ENCODE assay signal across 24 cellular contexts in the genomic region with DNA sequence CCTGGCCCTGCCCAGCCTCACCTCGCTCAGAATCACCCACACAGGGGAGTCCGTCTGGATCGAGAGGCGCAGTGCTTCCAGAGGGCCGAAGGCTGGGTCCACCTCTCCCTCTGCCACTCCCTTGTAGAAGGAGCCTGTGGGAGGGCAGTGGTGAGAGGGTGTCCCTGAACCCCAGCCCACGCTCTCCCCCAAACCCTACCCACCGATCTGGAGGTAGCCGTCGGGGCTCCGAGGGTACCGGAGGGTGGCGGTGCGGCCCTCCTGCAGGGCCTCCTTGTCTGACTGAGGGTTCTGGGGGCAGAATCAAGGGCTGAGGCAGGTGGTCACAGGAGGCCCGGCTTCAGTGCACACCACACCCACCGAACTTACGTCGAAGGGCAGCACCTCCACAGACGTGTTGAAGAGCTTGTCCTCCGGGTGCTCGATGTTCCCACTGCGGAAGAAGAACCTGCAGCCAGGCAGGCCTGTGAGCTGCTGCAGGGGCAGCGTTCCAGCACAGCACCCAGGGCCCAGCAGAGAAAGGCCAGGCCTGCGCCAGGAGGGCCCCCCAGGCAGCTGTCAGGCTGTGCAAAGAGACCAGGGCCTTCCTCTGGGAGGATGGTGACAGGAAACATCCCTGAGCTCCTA.
"Had no signal": no experiment of that assay in that cellular context is flagged by ENCODE, and none has a peak within 500 bp of the region (broad histone marks: within the 10 kb centered on the region; RNA-seq: fewer than 3 reads in every experiment).

No MANE protein-coding gene starts in this region.

- H3K9me3 ChIP-seq: esophagus muscularis mucosa, heart left ventricle, right atrium auricular region, tibial nerve had no signal

- H3K27me3 Mint-ChIP-seq: activated CD8-positive, alpha-beta T cell treated with anti-CD3 and anti-CD28 coated beads for 36 hours; activated T-helper 17 cell treated with anti-CD3 and anti-CD28 coated beads, Interleukin-2, amount 50 U/mL, for 72 hours; naive thymus-derived CD4-positive, alpha-beta T cell had no signal

- H3K27ac Mint-ChIP-seq: activated CD8-positive, alpha-beta T cell treated with anti-CD3 and anti-CD28 coated beads for 36 hours; activated T-helper 17 cell treated with anti-CD3 and anti-CD28 coated beads, Interleukin-2, amount 50 U/mL, for 72 hours; mesothelial cell of epicardium; naive thymus-derived CD4-positive, alpha-beta T cell; T-helper 1 cell treated with Interleukin-12 subunit alpha and Interleukin-12 subunit beta and Interleukin-4 antibody, amounts not matched to agents 30 μg/mL and 1 μg/mL, for 36 hours had no signal

- H3K9me3 Mint-ChIP-seq: activated CD8-positive, alpha-beta T cell treated with anti-CD3 and anti-CD28 coated beads for 36 hours; activated T-cell treated with anti-CD3 and anti-CD28 coated beads, Interleukin-2, amount 50 U/mL, for 4 hours; activated T-helper 17 cell treated with anti-CD3 and anti-CD28 coated beads, Interleukin-2, amount 50 U/mL, for 72 hours; immature natural killer cell; mesothelial cell of epicardium; T-helper 1 cell treated with Interleukin-12 subunit alpha and Interleukin-12 subunit beta and Interleukin-4 antibody, amounts not matched to agents 30 μg/mL and 1 μg/mL, for 36 hours had no signal

- H3K4me1 ChIP-seq: foreskin keratinocyte had no signal

- H3K27ac ChIP-seq: brain microvascular endothelial cell, esophagus muscularis mucosa, foreskin keratinocyte, heart left ventricle, parathyroid adenoma, right atrium auricular region, tibial nerve had no signal

- ATAC-seq: activated CD8-positive, alpha-beta T cell treated with anti-CD3 and anti-CD28 coated beads for 36 hours; activated T-cell treated with anti-CD3 and anti-CD28 coated beads, Interleukin-2, amount 50 U/mL, for 4 hours; activated T-helper 17 cell treated with anti-CD3 and anti-CD28 coated beads, Interleukin-2, amount 50 U/mL, for 72 hours; foreskin keratinocyte; heart left ventricle; naive thymus-derived CD4-positive, alpha-beta T cell had no signal

- H3K4me3 Mint-ChIP-seq: activated CD8-positive, alpha-beta T cell treated with anti-CD3 and anti-CD28 coated beads for 36 hours; activated T-cell treated with anti-CD3 and anti-CD28 coated beads, Interleukin-2, amount 50 U/mL, for 4 hours; immature natural killer cell; mesothelial cell of epicardium; T-helper 1 cell treated with Interleukin-12 subunit alpha and Interleukin-12 subunit beta and Interleukin-4 antibody, amounts not matched to agents 30 μg/mL and 1 μg/mL, for 36 hours had no signal

- H3K9ac ChIP-seq: parathyroid adenoma had no signal

- H3K4me3 ChIP-seq: esophagus muscularis mucosa, heart left ventricle, right atrium auricular region, tibial nerve had no signal

- DNase-seq: activated CD4-positive, alpha-beta T cell treated with anti-CD3 and anti-CD28 coated beads, Interleukin-2, amount 50 U/mL, for 1 hour; activated CD4-positive, CD25-positive, alpha-beta regulatory T cell treated with anti-CD3 and anti-CD28 coated beads, Interleukin-2, amount 50 U/mL, for 72 hours; activated CD8-positive, alpha-beta T cell treated with anti-CD3 and anti-CD28 coated beads for 36 hours; activated gamma-delta T cell treated with Interleukin-2 at 50 U/mL for 16 hours; activated naive CD4-positive, alpha-beta T cell treated with anti-CD3 and anti-CD28 coated beads, Interleukin-2, amount 50 U/mL, for 16 hours; activated T-cell treated with anti-CD3 and anti-CD28 coated beads, Interleukin-2, amount 50 U/mL, for 4 hours; amniotic stem cell; brain microvascular endothelial cell; foreskin keratinocyte; hypothalamus; immature natural killer cell; naive thymus-derived CD4-positive, alpha-beta T cell; nucleus accumbens; stimulated activated CD4-positive, alpha-beta T cell treated with anti-CD3 and anti-CD28 coated beads, Interleukin-2, amount 100 ng/mL, for 48 hours; stimulated activated naive CD4-positive, alpha-beta T cell treated with Interleukin-2 at 50 U/mL for 16 hours; T1000 had no signal

- H3K27me3 ChIP-seq: brain microvascular endothelial cell, esophagus muscularis mucosa, foreskin keratinocyte, heart left ventricle, right atrium auricular region, tibial nerve had no signal
